Comparison of ENCODE assay signal across 25 cellular contexts in genomic region chr5:61665939-61666621, GRCh38.
DNase-seq lines count a peak whose midpoint lies in the region; ATAC-seq and TF ChIP-seq lines count a peak whose summit lies in the region.
"Had no signal": no experiment of that assay in that cellular context is flagged by ENCODE, and none has a peak within 500 bp of the region (broad histone marks: within the 10 kb centered on the region; RNA-seq: fewer than 3 reads in every experiment).

No MANE protein-coding gene starts in this region.

- H3K4me3 Mint-ChIP-seq in activated CD8-positive, alpha-beta T cell treated with anti-CD3 and anti-CD28 coated beads, Interleukin-2, amount 10 ng/mL, durations not matched to agents 7 days and 5 days, result no peak overlapping the region
- H3K4me3 Mint-ChIP-seq: activated CD8-positive, alpha-beta memory T cell treated with anti-CD3 and anti-CD28 coated beads, Interleukin-2, amount 10 ng/mL, durations not matched to agents 7 days and 5 days; central memory CD8-positive, alpha-beta T cell; effector memory CD8-positive, alpha-beta T cell; T-helper 2 cell treated with Interferon-gamma antibody and Interleukin-4, amounts not matched to agents 5 μg/mL and 100 μg/mL, for 36 hours had no signal

- H3K4me3 ChIP-seq in adrenal gland (peak overlapping the region in 1 of 4 donors; percentile 23), right cardiac atrium (ENCODE audit: low read length) (no peak overlapping the region)
- H3K4me3 ChIP-seq: hepatocyte had no signal

- intact Hi-C loops in adrenal gland (cut with DNase I), result loop anchor here (10.0 kb wide), 2 partner anchors 259 to 331 kb away; partner anchors contain the start of gene ZSWIM6 (in 1 of the 2)
- intact Hi-C loops in right cardiac atrium (cut with DNase I), result loop anchor here in 2 of 4 donors (5.0 to 10.0 kb wide), 3 partner anchors 186 to 711 kb away; no protein-coding TSS in a partner anchor

- no peak overlapping the region for H3K27ac Mint-ChIP-seq in activated CD8-positive, alpha-beta T cell treated with anti-CD3 and anti-CD28 coated beads, Interleukin-2, amount 10 ng/mL, durations not matched to agents 7 days and 5 days
- H3K27ac Mint-ChIP-seq: activated CD8-positive, alpha-beta memory T cell treated with anti-CD3 and anti-CD28 coated beads, Interleukin-2, amount 10 ng/mL, durations not matched to agents 7 days and 5 days; effector memory CD8-positive, alpha-beta T cell; T-helper 2 cell treated with Interferon-gamma antibody and Interleukin-4, amounts not matched to agents 5 μg/mL and 100 μg/mL, for 36 hours had no signal

- no peaks in the 10 kb centered on the region for H3K36me3 Mint-ChIP-seq in activated CD8-positive, alpha-beta T cell treated with anti-CD3 and anti-CD28 coated beads, Interleukin-2, amount 10 ng/mL, durations not matched to agents 7 days and 5 days (ENCODE audit: low read depth)
- H3K36me3 Mint-ChIP-seq: activated CD8-positive, alpha-beta memory T cell treated with anti-CD3 and anti-CD28 coated beads, Interleukin-2, amount 10 ng/mL, durations not matched to agents 7 days and 5 days had no signal

- H3K9me3 ChIP-seq in adrenal gland (replicated peaks in 1 of 3) (no peaks in the 10 kb centered on the region), right cardiac atrium (ENCODE audit: control insufficient read depth, low read length) (no peaks in the 10 kb centered on the region)

- H3K4me1 ChIP-seq in adrenal gland (replicated peaks in 1 of 2) (peaks cover 0 to 13% of the 10 kb centered on the region in 2 donors), right cardiac atrium (ENCODE audit: control insufficient read depth, insufficient read depth, low read length) (peaks cover 4% of the 10 kb centered on the region)

- no peaks in the 10 kb centered on the region for H3K36me3 ChIP-seq in adrenal gland (replicated peaks in 1 of 2)

- no peaks in the 10 kb centered on the region for H3K4me1 Mint-ChIP-seq in activated CD8-positive, alpha-beta T cell treated with anti-CD3 and anti-CD28 coated beads, Interleukin-2, amount 10 ng/mL, durations not matched to agents 7 days and 5 days (ENCODE audit: low read depth)

- H3K9me3 Mint-ChIP-seq in activated CD8-positive, alpha-beta T cell treated with anti-CD3 and anti-CD28 coated beads, Interleukin-2, amount 10 ng/mL, durations not matched to agents 7 days and 5 days (ENCODE audit: insufficient read depth), result no peaks in the 10 kb centered on the region
- H3K9me3 Mint-ChIP-seq: central memory CD8-positive, alpha-beta T cell; effector memory CD8-positive, alpha-beta T cell; T-helper 2 cell treated with Interferon-gamma antibody and Interleukin-4, amounts not matched to agents 5 μg/mL and 100 μg/mL, for 36 hours had no signal

- no peak for TF ChIP-seq CTCF in adrenal gland (IDR thresholded peaks at IDR 0.05)

- H3K27me3 ChIP-seq in adrenal gland, result no peaks in the 10 kb centered on the region
- no peaks in the 10 kb centered on the region for H3K27me3 ChIP-seq in right cardiac atrium (ENCODE audit: control insufficient read depth, insufficient read depth)
- H3K27me3 ChIP-seq: hepatocyte had no signal

- WGBS in adrenal gland, 4 donors, result 58 to 67% (median 60%) methylated on average over 8 of the region's 8 CpGs
- WGBS in right cardiac atrium, result 51% methylated on average over 8 of the region's 8 CpGs

- peak; percentile 54 for ATAC-seq in GM18870 (IDR thresholded peaks at IDR 0.05; ENCODE audit: unreplicated experiment)
- ATAC-seq in right cardiac atrium, result peak; percentile 61 to 81
- no peak for ATAC-seq in activated CD8-positive, alpha-beta T cell treated with anti-CD3 and anti-CD28 coated beads, Interleukin-2, amount 10 ng/mL, durations not matched to agents 7 days and 5 days
- ATAC-seq: activated CD8-positive, alpha-beta memory T cell treated with anti-CD3 and anti-CD28 coated beads, Interleukin-2, amount 10 ng/mL, durations not matched to agents 7 days and 5 days; effector memory CD8-positive, alpha-beta T cell had no signal

- peaks cover 6% of the 10 kb centered on the region for H3K27me3 Mint-ChIP-seq in activated CD8-positive, alpha-beta T cell treated with anti-CD3 and anti-CD28 coated beads, Interleukin-2, amount 10 ng/mL, durations not matched to agents 7 days and 5 days (ENCODE audit: low read depth)

- DNase-seq in adrenal gland, result peak in 4 of 7 donors; percentile 23 to 59 (median 32)
- no peak for DNase-seq in right cardiac atrium
- DNase-seq in pons (ENCODE audit: low spot score), result peak; percentile 60
- no peak for DNase-seq in kidney glomerular epithelial cell (lab: John Stamatoyannopoulos, UW)
- no peak for DNase-seq in activated CD8-positive, alpha-beta T cell treated with anti-CD3 and anti-CD28 coated beads, Interleukin-2, amount 10 ng/mL, durations not matched to agents 7 days and 5 days
- DNase-seq in kidney tubule cell (ENCODE audit: low spot score), result no peak
- DNase-seq in NCI-H2029 treated with DMSO at 0.1 percent for 48 hours (lab: John Stamatoyannopoulos, UW), result no peak
- DNase-seq: activated CD4-positive, CD25-positive, alpha-beta regulatory T cell treated with anti-CD3 and anti-CD28 coated beads, Interleukin-2, amount 50 U/mL, for 72 hours; activated CD8-positive, alpha-beta memory T cell treated with anti-CD3 and anti-CD28 coated beads, Interleukin-2, amount 10 ng/mL, durations not matched to agents 7 days and 5 days; activated effector memory CD4-positive, alpha-beta T cell treated with Interleukin-2 at 50 U/mL for 16 hours; amniotic stem cell; effector memory CD8-positive, alpha-beta T cell; EL; H7; islet precursor cell; KBM-7; MV-4-11; NCI-H2171; NCI-H69; occipital lobe; stimulated activated CD4-positive, alpha-beta T cell treated with anti-CD3 and anti-CD28 coated beads, Interleukin-4, amount 100 ng/mL, for 1 hour had no signal

- peak in 1 of 2 donors; percentile 5 for TF ChIP-seq POLR2A in adrenal gland (IDR thresholded peaks at IDR 0.05)

- H3K27ac ChIP-seq in adrenal gland (peak overlapping the region in 2 of 5 donors; percentile 17 to 58), right cardiac atrium (ENCODE audit: low read length) (peak overlapping the region; percentile 46)
- H3K27ac ChIP-seq: hepatocyte had no signal

- POLR2A ChIA-PET in activated CD8-positive, alpha-beta T cell treated with anti-CD3 and anti-CD28 coated beads, Interleukin-2, amount 10 ng/mL, durations not matched to agents 7 days and 5 days (lab: Charles Lee), result no interaction called here

- CTCF ChIA-PET in activated CD8-positive, alpha-beta T cell treated with anti-CD3 and anti-CD28 coated beads, Interleukin-2, amount 10 ng/mL, durations not matched to agents 7 days and 5 days (lab: Charles Lee), result interaction anchor here (1.7 kb wide), 1 partner anchor 8 kb away, joined by 7 read pairs; no protein-coding TSS in a partner anchor

Comparison
In these comparisons a context has a peak if more than half of its experiments do, and no peak if none do; other contexts are left out.
1. DNase-seq: peak in adrenal gland (4 of 7) and pons (single experiment); none in right cardiac atrium (0 of 3), kidney glomerular epithelial cell (single experiment), activated CD8-positive, alpha-beta T cell treated with anti-CD3 and anti-CD28 coated beads, Interleukin-2, amount 10 ng/mL, durations not matched to agents 7 days and 5 days (single experiment), kidney tubule cell (single experiment) and NCI-H2029 treated with DMSO at 0.1 percent for 48 hours (single experiment).